Comparison of ENCODE assay signal across 3 cellular contexts in the genomic region with DNA sequence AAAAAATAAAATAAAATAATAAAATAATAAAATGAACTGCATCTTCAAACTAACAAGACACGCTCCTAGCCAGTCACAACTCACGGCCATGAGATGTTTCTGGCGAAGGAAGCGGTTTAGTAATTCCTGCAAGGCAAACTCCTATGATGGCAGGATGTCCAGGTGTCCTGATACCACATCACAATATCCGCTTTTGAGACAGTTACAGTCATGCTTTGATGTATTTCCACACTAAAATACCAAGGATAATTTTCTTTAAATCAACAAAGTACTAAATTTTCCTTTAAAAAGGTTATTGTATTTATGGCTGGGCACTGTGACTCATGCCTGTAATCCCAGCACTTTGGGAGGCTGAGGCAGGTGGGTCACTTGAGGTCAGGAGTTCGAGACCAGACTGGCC. TPM values are rescaled to one million over a fixed set of nuclear protein-coding genes. Genes with fewer than 3 reads are reported as not detected.
"Had no signal": no experiment of that assay in that cellular context is flagged by ENCODE, and none has a peak within 500 bp of the region (broad histone marks: within the 10 kb centered on the region; RNA-seq: fewer than 3 reads in every experiment).

No MANE protein-coding gene starts in this region.

RNA-seq across cellular contexts. Expression of a gene that starts 9.6 kb away (rescaled TPM):
- total RNA-seq: LHCN-M2, MCF 10A, NCI-H460 had no signal

RNA-seq across cellular contexts. Expression of a gene that starts 34.2 kb away (rescaled TPM):
- total RNA-seq: LHCN-M2, MCF 10A, NCI-H460 had no signal
